1 cellular context compared by ENCODE assay signal in genomic region chr19:42200116-42200740, GRCh38.
TF ChIP-seq lines count a peak whose summit lies in the region.

No MANE protein-coding gene starts in this region.

TF ChIP-seq in HCT116, 20 proteins besides CTCF, POLR2A, EP300 and RAD21 (continued from another document):
- TF ChIP-seq REST (IDR thresholded peaks at IDR 0.05; ENCODE audit: low read depth), result no peak
- TF ChIP-seq CBX3 (IDR thresholded peaks at IDR 0.05; ENCODE audit: low read depth), result no peak
- TF ChIP-seq CEBPB (IDR thresholded peaks at IDR 0.05; ENCODE audit: low read depth), result no peak
- no peak for TF ChIP-seq SIN3A (IDR thresholded peaks at IDR 0.05; ENCODE audit: low read depth)
- no peak for TF ChIP-seq TCF7L2 (IDR thresholded peaks at IDR 0.05; ENCODE audit: borderline replicate concordance, extremely low read depth, insufficient read depth, insufficient read length)
- TF ChIP-seq EZH2phosphoT487 (IDR thresholded peaks at IDR 0.05; ENCODE audit: borderline replicate concordance), result no peak
- no peak for TF ChIP-seq ZFX (IDR thresholded peaks at IDR 0.05)
- no peak for TF ChIP-seq ZNF274 (IDR thresholded peaks at IDR 0.05; ENCODE audit: low read depth, low read length)
- TF ChIP-seq SRF (IDR thresholded peaks at IDR 0.05; ENCODE audit: low read depth), result no peak
- no peak for TF ChIP-seq YY1 (IDR thresholded peaks at IDR 0.05; ENCODE audit: extremely low read depth, insufficient replicate concordance, low read depth, low read length)
- TF ChIP-seq MAX (IDR thresholded peaks at IDR 0.05), result no peak
- no peak for TF ChIP-seq ZBTB33 (IDR thresholded peaks at IDR 0.05; ENCODE audit: extremely low read depth, insufficient replicate concordance, low read length)
- no peak for TF ChIP-seq FOSL1 (IDR thresholded peaks at IDR 0.05; ENCODE audit: low read depth)
- TF ChIP-seq EGR1 (IDR thresholded peaks at IDR 0.05; ENCODE audit: low read depth), result no peak
- TF ChIP-seq ATF3 (IDR thresholded peaks at IDR 0.05), result no peak
- TF ChIP-seq EZH2 (IDR thresholded peaks at IDR 0.05), result no peak
TF ChIP-seq in HCT116: peak in this region for 0.
